ENCODE assay signal across 8 cellular contexts in the genomic region with DNA sequence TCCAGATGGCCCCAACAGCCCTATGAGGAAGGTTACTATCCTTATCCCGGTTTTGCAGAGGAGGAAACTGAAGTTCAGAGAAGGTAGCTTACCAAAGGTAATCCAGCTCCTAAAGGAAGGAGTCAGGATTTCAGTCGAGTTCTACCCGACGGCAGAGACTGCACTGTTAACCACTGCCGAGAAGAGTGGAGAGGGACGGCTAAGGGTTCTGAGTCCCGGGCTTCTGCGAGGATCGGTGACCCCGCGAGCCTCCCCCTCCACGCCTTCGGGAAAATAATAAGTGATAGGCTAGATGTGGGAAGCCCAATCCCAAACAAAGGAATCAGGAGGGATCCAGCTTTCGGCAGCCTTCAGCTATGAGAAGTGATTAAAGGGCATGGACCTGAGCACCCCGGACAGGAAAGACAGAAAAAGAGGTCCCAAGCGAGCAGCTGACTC. TPM values are rescaled to one million over a fixed set of nuclear protein-coding genes. Genes with fewer than 3 reads are reported as not detected.
DNase-seq lines count a peak whose midpoint lies in the region; ATAC-seq and TF ChIP-seq lines count a peak whose summit lies in the region.

No MANE protein-coding gene starts in this region.

- H3K4me3 ChIP-seq in ascending aorta (peak overlapping the region; percentile 64 to 85), left lung (peak overlapping the region; percentile 40 to 60)

- TF ChIP-seq POLR2A in GM18505 (IDR thresholded peaks at IDR 0.05; ENCODE audit: borderline replicate concordance, extremely low read depth, insufficient read depth, insufficient read length) = peak; percentile 57

- no peaks in the 10 kb centered on the region for H3K27me3 Mint-ChIP-seq in type B pancreatic cell

- H3K27ac Mint-ChIP-seq in type B pancreatic cell = peak overlapping the region; percentile 95

- H3K9me3 ChIP-seq in ascending aorta = no peaks in the 10 kb centered on the region
- H3K9me3 ChIP-seq in left lung = no peaks in the 10 kb centered on the region

- H3K36me3 ChIP-seq in ascending aorta (no peaks in the 10 kb centered on the region), left lung (no peaks in the 10 kb centered on the region)

- H3K4me1 Mint-ChIP-seq in type B pancreatic cell (ENCODE audit: unreplicated experiment) = peaks cover 38% of the 10 kb centered on the region

- ATAC-seq in GM18505 (IDR thresholded peaks at IDR 0.05; ENCODE audit: unreplicated experiment) = no peak
- peak; percentile 1 for ATAC-seq in HG03097 (IDR thresholded peaks at IDR 0.05; ENCODE audit: low FRiP score, unreplicated experiment)
- peak; percentile 2 for ATAC-seq in left lung

- peaks cover 7 to 27% of the 10 kb centered on the region in 2 donors for H3K4me1 ChIP-seq in ascending aorta
- H3K4me1 ChIP-seq in left lung = peaks cover 42 to 63% of the 10 kb centered on the region in 2 donors

- TF ChIP-seq CTCF in ascending aorta (IDR thresholded peaks at IDR 0.05) (no peak), left lung (IDR thresholded peaks at IDR 0.05) (no peak), type B pancreatic cell (conservative IDR thresholded peaks at IDR 0.05) (no peak)

- H3K27ac ChIP-seq in ascending aorta (peak overlapping the region; percentile 86 to 92), left lung (peak overlapping the region; percentile 91 to 96)

- DNase-seq in ascending aorta (ENCODE audit: low spot score in 2 of 2) (no peak), left lung (no peak), type B pancreatic cell (ENCODE audit: extremely low spot score, unreplicated experiment) (no peak), NOMO-1 treated with dmso at 0.1 percent for 144 hours (lab: John Stamatoyannopoulos, UW; ENCODE audit: unreplicated experiment) (no peak), DMS79 (lab: John Stamatoyannopoulos, UW) (no peak)
- no peak for DNase-seq in stimulated activated CD4-positive, alpha-beta T cell treated with anti-CD3 and anti-CD28 coated beads, Interleukin-4, amount 100 ng/mL, for 4 hours

- H3K27me3 ChIP-seq in ascending aorta = no peaks in the 10 kb centered on the region
- no peaks in the 10 kb centered on the region for H3K27me3 ChIP-seq in left lung

- peak overlapping the region; percentile 92 for H3K4me3 Mint-ChIP-seq in type B pancreatic cell

- no peaks in the 10 kb centered on the region for H3K36me3 Mint-ChIP-seq in type B pancreatic cell

- intact Hi-C loops in ascending aorta (cut with DNase I) = loop anchor here (1.0 to 10.0 kb wide), 7 partner anchors 29 to 1014 kb away; a partner anchor contains a TSS
- intact Hi-C loops in left lung (cut with DNase I) = no loop called here

- no peaks in the 10 kb centered on the region for H3K9me3 Mint-ChIP-seq in type B pancreatic cell

RNA-seq across cellular contexts. Expression of a gene that starts 0.6 kb away (rescaled TPM):
- 9.2 TPM for total RNA-seq in ascending aorta
- total RNA-seq in left lung = 10 to 100 TPM; 17.1 to 18.8 TPM
- 6.6 and 9.1 TPM in 2 replicates for total RNA-seq in type B pancreatic cell (ENCODE audit: low replicate concordance)

RNA-seq across cellular contexts. Expression of a gene that starts 0.8 kb away (rescaled TPM):
- total RNA-seq in ascending aorta = not detected
- total RNA-seq in left lung = 1 to 10 TPM; 4.0 to 6.4 TPM
- total RNA-seq in type B pancreatic cell (ENCODE audit: low replicate concordance) = 5.5 and 11.6 TPM in 2 replicates

RNA-seq across cellular contexts. Expression of a gene that starts 57.3 kb away (rescaled TPM):
- total RNA-seq in ascending aorta (not detected), left lung (not detected), type B pancreatic cell (ENCODE audit: low replicate concordance) (not detected in 2 replicates)
